In the genomic region with DNA sequence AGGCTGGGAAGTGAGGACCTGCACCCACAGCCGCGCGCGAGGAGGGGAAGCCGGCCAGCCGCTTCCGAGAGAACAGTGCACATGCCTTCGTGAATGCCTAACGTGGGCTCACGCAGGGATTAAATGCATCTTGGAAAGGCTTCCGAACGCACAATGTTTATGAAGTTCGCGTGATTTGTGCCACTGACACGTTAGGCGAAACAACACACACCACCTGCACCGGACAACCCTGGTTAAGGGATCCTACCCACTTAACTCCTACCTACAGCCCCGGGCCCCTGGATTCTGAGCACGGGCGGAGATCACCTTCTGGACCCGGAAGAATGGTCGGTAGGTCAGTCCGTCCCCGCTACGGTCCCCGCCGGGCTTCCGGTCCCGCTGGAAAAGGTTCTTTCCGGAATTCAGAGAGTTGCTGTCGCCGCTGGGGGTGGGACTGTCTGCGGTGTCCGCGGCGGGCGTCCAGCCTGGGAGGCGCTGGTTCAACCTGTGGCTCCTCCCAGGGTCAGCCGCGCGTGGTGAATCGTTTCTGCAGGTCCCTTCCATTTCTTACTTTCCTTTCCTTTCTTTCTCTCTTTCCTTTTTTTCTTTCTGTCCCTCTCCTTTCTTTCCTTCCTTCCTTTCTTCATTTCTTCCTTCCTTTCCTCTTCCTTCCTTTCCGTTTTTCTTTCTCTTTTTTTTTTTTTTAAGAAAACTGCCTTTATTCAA, we compare ENCODE assay signal across 7 cellular contexts.
A peak's percentile ranks its signal among the peaks of the same experiment; 100 is the strongest.
DNase-seq lines count a peak whose midpoint lies in the region; ATAC-seq and TF ChIP-seq lines count a peak whose summit lies in the region.

TSS of gene MTIF2 (minus strand) at position 325 of the 705 bp plus-strand sequence. CDS start 5,373 bp downstream, outside the sequence.

- DNase-seq in NCI-H2081 (lab: John Stamatoyannopoulos, UW) (peak; percentile 92 to 98), T1000 (lab: John Stamatoyannopoulos, UW) (peak; percentile 91), astrocyte of the hippocampus (ENCODE audit: low read depth, low spot score) (peak; percentile 98), hippocampal formation (lab: John Stamatoyannopoulos, UW) (peak; percentile 87 to 93), retinal pigment epithelial cell (ENCODE audit: low read depth) (peak; percentile 72)

- H3K4me3 ChIP-seq in retinal pigment epithelial cell (ENCODE audit: low read length): peak within 1 kb of the TSS; percentile 98

- TF ChIP-seq CTCF in retinal pigment epithelial cell (conservative IDR thresholded peaks at IDR 0.05; ENCODE audit: low read depth, low read length): no peak

- ATAC-seq in GM18508 (IDR thresholded peaks at IDR 0.05; ENCODE audit: insufficient read depth, unreplicated experiment) (peak; percentile 86), HG03025 (IDR thresholded peaks at IDR 0.05; ENCODE audit: low FRiP score, unreplicated experiment) (peak; percentile 98)

Comparison
In these comparisons a context has a peak if more than half of its experiments do, and no peak if none do; other contexts are left out.
1. Peak in every context shown above with its lines: DNase-seq, ATAC-seq and H3K4me3 ChIP-seq.